In the genomic region with DNA sequence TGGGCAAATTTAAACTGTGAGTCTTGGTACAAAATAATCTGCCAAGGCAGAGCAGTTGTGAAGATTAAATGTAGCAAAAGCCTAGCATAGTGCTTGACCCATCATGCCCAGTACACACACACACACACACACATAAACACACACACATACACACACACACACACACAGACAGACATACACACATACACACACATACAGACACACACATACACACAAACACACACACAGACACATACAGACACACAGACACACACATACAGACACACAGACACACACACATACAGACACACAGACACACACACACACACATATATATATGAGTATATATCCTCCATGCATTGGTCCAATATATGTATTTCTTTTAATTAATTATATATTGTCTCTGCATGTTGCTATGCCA, we compare ENCODE assay signal across 17 cellular contexts.
DNase-seq lines count a peak whose midpoint lies in the region; ATAC-seq, FAIRE-seq and TF ChIP-seq lines count a peak whose summit lies in the region.
"Had no signal": no experiment of that assay in that cellular context is flagged by ENCODE, and none has a peak within 500 bp of the region (broad histone marks: within the 10 kb centered on the region; RNA-seq: fewer than 3 reads in every experiment).

No MANE protein-coding gene starts in this region.

- dilution Hi-C loops in IMR-90 (cut with HindIII; ENCODE audit: low sequenced_read_pairs, unreplicated experiment) = no loop called here

- TF ChIP-seq RAD21 in IMR-90 (IDR thresholded peaks at IDR 0.05; ENCODE audit: low read length) = no peak
- TF ChIP-seq RAD21 in H1 (IDR thresholded peaks at IDR 0.05 in 1 of 2, conservative IDR thresholded peaks at IDR 0.05 in 1 of 2; ENCODE audit: low read depth in 2 of 2, low read length in 2 of 2) = no peak

- H3K79me2 ChIP-seq in H1 (ENCODE audit: control insufficient read depth in 1 of 2, insufficient read depth in 2 of 2, low read length in 2 of 2) = no peaks in the 10 kb centered on the region
- H3K79me2 ChIP-seq in neural progenitor cell (ENCODE audit: low read depth) = no peaks in the 10 kb centered on the region

- no peaks in the 10 kb centered on the region for H3K9me1 ChIP-seq in IMR-90 (ENCODE audit: insufficient read depth, low read length)

- H3K9me3 ChIP-seq in HEK293 (ENCODE audit: control insufficient read depth, insufficient read depth, low read depth, low read length) (no peaks in the 10 kb centered on the region), IMR-90 (ENCODE audit: control insufficient read depth, insufficient read depth, low read length) (no peaks in the 10 kb centered on the region; the same call in none of the 2 replicates), H1 (ENCODE audit: insufficient read depth in 2 of 2, low read depth in 1 of 2, low read length in 1 of 2) (no peaks in the 10 kb centered on the region), neural progenitor cell (ENCODE audit: low read depth) (peaks cover 5% of the 10 kb centered on the region), suprapubic skin (peaks cover 3% of the 10 kb centered on the region)

- H2AK5ac ChIP-seq in IMR-90 (ENCODE audit: low read depth, low read length) = no peak overlapping the region
- no peak overlapping the region for H2AK5ac ChIP-seq in H1 (ENCODE audit: low read depth, low read length)

- H3K23ac ChIP-seq in IMR-90 (ENCODE audit: low read depth, low read length) (no peak overlapping the region), H1 (ENCODE audit: insufficient read length) (no peak overlapping the region)

- H2AK9ac ChIP-seq in IMR-90 (replicated peaks; ENCODE audit: low read depth, low read length, poor library complexity) = no peak overlapping the region

- no peak overlapping the region for H3K4ac ChIP-seq in IMR-90 (ENCODE audit: low read depth, low read length)
- H3K4ac ChIP-seq in H1 (replicated peaks; ENCODE audit: insufficient read length, low read depth, low read length) = no peak overlapping the region

- H4K91ac ChIP-seq in IMR-90 (ENCODE audit: insufficient read depth, low read depth, low read length) (no peak overlapping the region), H1 (replicated peaks; ENCODE audit: insufficient read length, low read length) (no peak overlapping the region)

- no peaks in the 10 kb centered on the region for H4K20me1 ChIP-seq in IMR-90 (ENCODE audit: insufficient read depth, low read length)
- no peaks in the 10 kb centered on the region for H4K20me1 ChIP-seq in H1 (replicated peaks in 1 of 2; ENCODE audit: control insufficient read depth in 1 of 2, insufficient read depth in 2 of 2, low read length in 2 of 2)
- H4K20me1 ChIP-seq in neural progenitor cell (ENCODE audit: low read depth) = peaks cover 7% of the 10 kb centered on the region

- H2BK20ac ChIP-seq in IMR-90 (ENCODE audit: low read depth, low read length) (no peak overlapping the region), H1 (ENCODE audit: low read length) (peak overlapping the region; percentile 83)

- H3K4me2 ChIP-seq in IMR-90 (ENCODE audit: low read depth, low read length) (no peak overlapping the region), H1 (ENCODE audit: insufficient read depth in 1 of 2, low read depth in 2 of 2, low read length in 2 of 2) (no peak overlapping the region), neural progenitor cell (no peak overlapping the region)

- H3K14ac ChIP-seq in IMR-90 (replicated peaks; ENCODE audit: low read depth, low read length) (no peak overlapping the region), H1 (ENCODE audit: insufficient read length) (no peak overlapping the region)

- H3K27ac ChIP-seq in HEK293 (ENCODE audit: extremely low read depth, low read depth, low read length) = no peak overlapping the region
- no peak overlapping the region for H3K27ac ChIP-seq in IMR-90 (ENCODE audit: insufficient read depth, low read length)
- H3K27ac ChIP-seq in H1 (ENCODE audit: low read depth, low read length) = no peak overlapping the region
- H3K27ac ChIP-seq in neural progenitor cell = no peak overlapping the region
- no peak overlapping the region for H3K27ac ChIP-seq in suprapubic skin

- H3F3A ChIP-seq in neural progenitor cell (ENCODE audit: low read depth) = peaks cover 6% of the 10 kb centered on the region

- DNase-seq in IMR-90 = no peak
- DNase-seq in H1 (ENCODE audit: low read depth in 1 of 2, low spot score in 2 of 2) = no peak
- DNase-seq in neural progenitor cell (ENCODE audit: low spot score) = no peak
- no peak for DNase-seq in dermis blood vessel endothelial cell
- no peak for DNase-seq in foreskin melanocyte
- no peak for DNase-seq in NCI-H1694 (lab: John Stamatoyannopoulos, UW)
- DNase-seq in suprapubic skin (ENCODE audit: low spot score in 2 of 2) = no peak
- DNase-seq: C1 segment of cervical spinal cord; Calu3; CD4-positive, alpha-beta memory T cell; DMS53; DMS79 treated with DMSO at 0.1 percent for 48 hours; GOT3; H9 had no signal

- no peak overlapping the region for H2BK12ac ChIP-seq in H1 (ENCODE audit: low read depth, low read length)

- peak overlapping the region; percentile 10 for H3K4me3 Mint-ChIP-seq in neural progenitor cell
- H3K4me3 Mint-ChIP-seq: CD4-positive, alpha-beta memory T cell; H9 had no signal

- CTCF ChIA-PET in HEK293 (lab: Yijun Ruan, JAX) (no interaction called here), IMR-90 (lab: Yijun Ruan, JAX) (no interaction called here), H1 (lab: Charles Lee; ENCODE audit: partially characterized antibody) (interaction anchor here (2.3 to 4.0 kb wide), 2 partner anchors 9 to 383 kb away, joined by 9 to 18 read pairs; no protein-coding TSS in a partner anchor)

- H3K36me3 Mint-ChIP-seq in neural progenitor cell = peaks cover 5% of the 10 kb centered on the region
- H3K36me3 Mint-ChIP-seq: CD4-positive, alpha-beta memory T cell had no signal

- no peak for TF ChIP-seq POLR2A in IMR-90 (IDR thresholded peaks at IDR 0.05; ENCODE audit: low read depth, low read length)
- no peak for TF ChIP-seq POLR2A in H1 (IDR thresholded peaks at IDR 0.05; ENCODE audit: control extremely low read depth in 1 of 2, low read depth in 2 of 2, low read length in 2 of 2)
- no peak for TF ChIP-seq POLR2A in suprapubic skin (IDR thresholded peaks at IDR 0.05)

- H3K27ac Mint-ChIP-seq in neural progenitor cell = no peak overlapping the region
- H3K27ac Mint-ChIP-seq: CD4-positive, alpha-beta memory T cell; H9 had no signal

- peaks cover 20% of the 10 kb centered on the region for H3K4me1 Mint-ChIP-seq in neural progenitor cell
- H3K4me1 Mint-ChIP-seq: CD4-positive, alpha-beta memory T cell had no signal

- H2BK5ac ChIP-seq in IMR-90 (ENCODE audit: low read depth, low read length, poor library complexity, severe bottlenecking) (peak overlapping the region; percentile 85), H1 (ENCODE audit: low read depth, low read length) (no peak overlapping the region)

- in situ Hi-C loops in IMR-90 (cut with MboI; ENCODE audit: low sequenced_read_pairs) = no loop called here

- peaks cover 3% of the 10 kb centered on the region; the same call in 1 of the 2 replicates for H3K23me2 ChIP-seq in H1 (ENCODE audit: low read depth, low read length)

- TF ChIP-seq EP300 in H1 (IDR thresholded peaks at IDR 0.05; ENCODE audit: borderline replicate concordance in 1 of 2, low read depth in 2 of 2, low read length in 2 of 2) (no peak), suprapubic skin (IDR thresholded peaks at IDR 0.05) (no peak)

- H2BK15ac ChIP-seq in IMR-90 (ENCODE audit: low read depth, low read length) (no peak overlapping the region), H1 (ENCODE audit: low read length) (no peak overlapping the region)

- no peak overlapping the region for H3K18ac ChIP-seq in IMR-90 (ENCODE audit: low read depth, low read length)
- no peak overlapping the region for H3K18ac ChIP-seq in H1 (ENCODE audit: extremely low read depth, low read length)

- H3K4me3 ChIP-seq in HEK293 (ENCODE audit: low read depth, low read length) (no peak overlapping the region), IMR-90 (ENCODE audit: insufficient read depth, low read depth, low read length) (no peak overlapping the region), H1 (ENCODE audit: extremely low read depth in 1 of 4, insufficient read depth in 2 of 4, low read depth in 3 of 4, low read length in 4 of 4) (no peak overlapping the region), neural progenitor cell (no peak overlapping the region), suprapubic skin (no peak overlapping the region)

- intact Hi-C loops in IMR-90 (cut with micrococcal nuclease) = no loop called here

- POLR2A ChIA-PET in HEK293 (lab: Yijun Ruan, JAX) = no interaction called here
- POLR2A ChIA-PET in IMR-90 (lab: Charles Lee; ENCODE audit: unreplicated experiment) = no interaction called here
- POLR2A ChIA-PET in H1 (lab: Charles Lee; ENCODE audit: partially characterized antibody) = no interaction called here

- H2AFZ ChIP-seq in IMR-90 (replicated peaks; ENCODE audit: low read length, poor library complexity) (no peak overlapping the region), H1 (ENCODE audit: low read length) (no peak overlapping the region), neural progenitor cell (replicated peaks) (no peak overlapping the region)

- peaks cover 17% of the 10 kb centered on the region for H3K9me3 Mint-ChIP-seq in neural progenitor cell

- H3K36me3 ChIP-seq in HEK293 (ENCODE audit: control insufficient read depth in 2 of 2, insufficient read depth in 1 of 2, low read length in 2 of 2) (no peaks in the 10 kb centered on the region), IMR-90 (ENCODE audit: control insufficient read depth, insufficient read depth, low read length) (no peaks in the 10 kb centered on the region), H1 (ENCODE audit: control insufficient read depth in 2 of 4, insufficient read depth in 4 of 4, low read length in 3 of 4) (no peaks in the 10 kb centered on the region), neural progenitor cell (no peaks in the 10 kb centered on the region), suprapubic skin (no peaks in the 10 kb centered on the region)

- no peaks in the 10 kb centered on the region for H3K4me1 ChIP-seq in HEK293 (ENCODE audit: control insufficient read depth, insufficient read depth, low read length)
- no peaks in the 10 kb centered on the region for H3K4me1 ChIP-seq in IMR-90 (ENCODE audit: control insufficient read depth, insufficient read depth, low read length)
- no peaks in the 10 kb centered on the region for H3K4me1 ChIP-seq in H1 (replicated peaks in 1 of 4; ENCODE audit: control insufficient read depth in 3 of 4, insufficient read depth in 4 of 4, low read length in 3 of 4)
- peaks cover 8% of the 10 kb centered on the region for H3K4me1 ChIP-seq in neural progenitor cell
- H3K4me1 ChIP-seq in suprapubic skin = no peaks in the 10 kb centered on the region

- H3K56ac ChIP-seq in IMR-90 (ENCODE audit: extremely low read depth, insufficient read depth, low read length) (no peak overlapping the region), H1 (replicated peaks; ENCODE audit: insufficient read length, low read depth, low read length) (peak overlapping the region; percentile 84)

- no TSS peak for BruUV-seq in IMR-90 (replicated peaks; lab: Mats Ljungman, UMichigan)

- no peak for FAIRE-seq in H1 (lab: Jason Lieb, UNC)
- FAIRE-seq: G401.6, GM12892 had no signal

- ATAC-seq in IMR-90 (ENCODE audit: low read depth) = no peak

- TF ChIP-seq CTCF in HEK293 (tag by site-specific recombination; IDR thresholded peaks at IDR 0.05) (no peak), IMR-90 (conservative IDR thresholded peaks at IDR 0.05; ENCODE audit: low read depth, low read length) (no peak), H1 (IDR thresholded peaks at IDR 0.05; ENCODE audit: control extremely low read depth in 1 of 3, insufficient read depth in 1 of 3, low read depth in 1 of 3, low read length in 3 of 3) (no peak), neural progenitor cell (IDR thresholded peaks at IDR 0.05) (no peak), suprapubic skin (IDR thresholded peaks at IDR 0.05) (no peak)

- H3K27me3 ChIP-seq in IMR-90 (ENCODE audit: control insufficient read depth, insufficient read depth, low read length) (no peaks in the 10 kb centered on the region), H1 (replicated peaks in 1 of 4; ENCODE audit: control insufficient read depth in 3 of 4, extremely low read depth in 1 of 4, insufficient read depth in 3 of 4, low read length in 3 of 4) (no peaks in the 10 kb centered on the region), neural progenitor cell (no peaks in the 10 kb centered on the region), suprapubic skin (no peaks in the 10 kb centered on the region)

- H3K9ac ChIP-seq in IMR-90 (ENCODE audit: low read depth, low read length) (no peak overlapping the region), H1 (replicated peaks in 1 of 4; ENCODE audit: extremely low read depth in 1 of 4, low read depth in 3 of 4, low read length in 3 of 4) (no peak overlapping the region; a peak in 1 of 7 replicates), neural progenitor cell (no peak overlapping the region)

- H4K8ac ChIP-seq in IMR-90 (ENCODE audit: low read depth in 2 of 2, low read length in 2 of 2) (no peak overlapping the region), H1 (ENCODE audit: extremely low read depth, insufficient read depth, low read length) (no peak overlapping the region)

- no peak overlapping the region for H4K5ac ChIP-seq in IMR-90 (ENCODE audit: low read depth, low read length)
- H4K5ac ChIP-seq in H1 (ENCODE audit: insufficient read length, low read depth, low read length) = no peak overlapping the region

- H3K79me1 ChIP-seq in IMR-90 (ENCODE audit: low read depth in 1 of 2, low read length in 2 of 2) = no peaks in the 10 kb centered on the region
- H3K79me1 ChIP-seq in H1 (ENCODE audit: low read depth, low read length) = no peaks in the 10 kb centered on the region

- H3K27me3 Mint-ChIP-seq in neural progenitor cell (ENCODE audit: insufficient read depth, low read depth) = peaks cover 2% of the 10 kb centered on the region
- H3K27me3 Mint-ChIP-seq: CD4-positive, alpha-beta memory T cell had no signal

- H2BK120ac ChIP-seq in IMR-90 (ENCODE audit: low read depth, low read length) (no peak overlapping the region), H1 (replicated peaks; ENCODE audit: low read depth, low read length) (no peak overlapping the region)
